27 cellular contexts compared by ENCODE assay signal in the genomic region with DNA sequence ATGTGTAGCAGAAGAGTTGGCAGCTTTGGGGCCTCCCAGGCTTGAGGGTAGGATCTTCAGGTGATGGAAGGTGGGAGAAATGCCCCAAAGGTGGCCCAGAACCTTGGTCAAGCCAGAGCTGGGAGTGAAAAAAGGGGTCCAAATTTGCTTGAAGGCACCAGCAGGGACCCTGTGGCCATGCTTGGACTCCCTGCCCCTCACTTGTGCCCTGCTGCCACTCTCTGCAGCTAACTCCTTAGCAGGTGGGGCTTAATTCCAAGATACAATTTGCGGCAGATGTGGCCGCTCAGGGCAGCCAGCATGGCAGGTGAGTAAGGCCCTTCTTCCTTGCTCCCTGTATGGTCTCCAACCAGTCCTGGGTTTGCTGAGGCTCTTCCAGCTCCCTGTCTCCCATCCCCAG. TPM values are rescaled to one million over a fixed set of nuclear protein-coding genes. Genes with fewer than 3 reads are reported as not detected.
"Had no signal": no experiment of that assay in that cellular context is flagged by ENCODE, and none has a peak within 500 bp of the region (broad histone marks: within the 10 kb centered on the region; RNA-seq: fewer than 3 reads in every experiment).

No MANE protein-coding gene starts in this region.

- H3K4me1 Mint-ChIP-seq: naive thymus-derived CD8-positive, alpha-beta T cell; nephron; stimulated activated naive B cell treated with anti-CD40 and anti-IgM and Interleukin-4, amounts not matched to agents 10 μg/mL and 1 μg/mL and 100 μg/mL, for 72 hours had no signal

- H3K9me3 Mint-ChIP-seq: naive thymus-derived CD8-positive, alpha-beta T cell; nephron had no signal

- H3K4me3 Mint-ChIP-seq: naive thymus-derived CD8-positive, alpha-beta T cell; nephron; neural crest cell; stimulated activated naive B cell treated with anti-CD40 and anti-IgM and Interleukin-4, amounts not matched to agents 10 μg/mL and 1 μg/mL and 100 μg/mL, for 72 hours had no signal

- DNase-seq: hippocampal formation; kidney; left colon; left lung; lower lobe of right lung; mammary epithelial cell; mesenchymal stem cell; naive thymus-derived CD8-positive, alpha-beta T cell; ovary; right cardiac atrium; stimulated activated CD4-positive, alpha-beta T cell treated with anti-CD3 and anti-CD28 coated beads, Interleukin-12 subunit alpha, Interleukin-12 subunit beta, amount 100 ng/mL, for 4 hours; stimulated activated CD4-positive, alpha-beta T cell treated with anti-CD3 and anti-CD28 coated beads, Interleukin-15, amount 100 ng/mL, for 24 hours; stimulated activated CD4-positive, alpha-beta T cell treated with anti-CD3 and anti-CD28 coated beads, Interleukin-2, amount 100 ng/mL, for 24 hours; stimulated activated CD4-positive, alpha-beta T cell treated with anti-CD3 and anti-CD28 coated beads, Interleukin-4, amount 100 ng/mL, for 1 hour; stimulated activated naive B cell treated with anti-CD40 and anti-IgM and Interleukin-4, amounts not matched to agents 10 μg/mL and 1 μg/mL and 100 μg/mL, for 72 hours; stimulated activated naive CD8-positive, alpha-beta T cell treated with anti-CD3 and anti-CD28 coated beads, Interleukin-15, Interleukin-2, amounts not matched to agents 100 U/mL and 50 U/mL, for 24 hours; stomach; testis; thyroid gland; transverse colon; upper lobe of left lung had no signal

- H3K4me1 ChIP-seq: lower lobe of right lung, testis, thyroid gland, transverse colon had no signal

- H3K36me3 Mint-ChIP-seq: naive thymus-derived CD8-positive, alpha-beta T cell; stimulated activated naive B cell treated with anti-CD40 and anti-IgM and Interleukin-4, amounts not matched to agents 10 μg/mL and 1 μg/mL and 100 μg/mL, for 72 hours had no signal

- H3K9me3 ChIP-seq: heart left ventricle, left lung, lower lobe of right lung, neutrophil, ovary, stomach, testis, thyroid gland, transverse colon, upper lobe of left lung had no signal

- H3K27ac ChIP-seq: heart left ventricle, left lung, lower lobe of right lung, neutrophil, ovary, skin epidermis, stomach, testis, thyroid gland, transverse colon, upper lobe of left lung had no signal

- H3K27me3 ChIP-seq: neutrophil, ovary, testis, thyroid gland, transverse colon, upper lobe of left lung had no signal

- H3K4me3 ChIP-seq: heart left ventricle, left lung, lower lobe of right lung, ovary, skin epidermis, stomach, testis, thyroid gland, transverse colon, upper lobe of left lung had no signal

- H3K36me3 ChIP-seq: heart left ventricle, left lung, lower lobe of right lung, neutrophil, ovary, stomach, thyroid gland, transverse colon, upper lobe of left lung had no signal

- H3K27ac Mint-ChIP-seq: naive thymus-derived CD8-positive, alpha-beta T cell; nephron; progenitor cell of endocrine pancreas; stimulated activated naive B cell treated with anti-CD40 and anti-IgM and Interleukin-4, amounts not matched to agents 10 μg/mL and 1 μg/mL and 100 μg/mL, for 72 hours had no signal

RNA-seq across cellular contexts. Expression of a gene that starts 51.3 kb away (rescaled TPM):
- total RNA-seq: naive thymus-derived CD8-positive, alpha-beta T cell; progenitor cell of endocrine pancreas had no signal
- polyA plus RNA-seq: naive thymus-derived CD8-positive, alpha-beta T cell had no signal
